Comparison of ENCODE assay signal across 1 cellular context in genomic region chr10:5446390-5446926, GRCh38.
TF ChIP-seq lines count a peak whose summit lies in the region.

No MANE protein-coding gene starts in this region.

TF ChIP-seq in HepG2, 621 proteins besides CTCF, POLR2A, EP300 and RAD21 (continued from another document and continues in another):
- no peak for TF ChIP-seq ZBTB8A (CRISPR knock-in tag; IDR thresholded peaks at IDR 0.05; ENCODE audit: borderline replicate concordance, low read depth)
- TF ChIP-seq JUN (CRISPR knock-in tag; IDR thresholded peaks at IDR 0.05) = 0 out of 2 replicates have a peak, but pooled peaks have one; percentile 34
- no peak for TF ChIP-seq GMEB2 (CRISPR knock-in tag; IDR thresholded peaks at IDR 0.05; ENCODE audit: low read depth)
- peak; percentile 96 for TF ChIP-seq ERF (CRISPR knock-in tag; IDR thresholded peaks at IDR 0.05)
- no peak for TF ChIP-seq CREBL2 (CRISPR knock-in tag; IDR thresholded peaks at IDR 0.05; ENCODE audit: borderline replicate concordance)
- peak; percentile 47; the same call in 1 of the 2 replicates for TF ChIP-seq ZNF3 (CRISPR knock-in tag; IDR thresholded peaks at IDR 0.05)
- 0 out of 2 replicates have a peak, but pooled peaks have one; percentile 31 for TF ChIP-seq SNAPC4 (CRISPR knock-in tag; IDR thresholded peaks at IDR 0.05)
- no peak for TF ChIP-seq NPAS2 (CRISPR knock-in tag; IDR thresholded peaks at IDR 0.05; ENCODE audit: borderline replicate concordance)
- no peak; the same call in 1 of the 2 replicates for TF ChIP-seq ZNF430 (CRISPR knock-in tag; IDR thresholded peaks at IDR 0.05)
- TF ChIP-seq E2F1 (CRISPR knock-in tag; IDR thresholded peaks at IDR 0.05) = peak; percentile 30; the same call in 1 of the 2 replicates
- 0 out of 2 replicates have a peak, but pooled peaks have one; percentile 53 for TF ChIP-seq ZNF20 (CRISPR knock-in tag; IDR thresholded peaks at IDR 0.05)
- no peak for TF ChIP-seq DBP (CRISPR knock-in tag; IDR thresholded peaks at IDR 0.05; ENCODE audit: not compliant biosample characterization)
- TF ChIP-seq ZNF597 (CRISPR knock-in tag; IDR thresholded peaks at IDR 0.05) = no peak
- peak; percentile 80; the same call in 1 of the 2 replicates for TF ChIP-seq ZNF609 (CRISPR knock-in tag; IDR thresholded peaks at IDR 0.05; ENCODE audit: borderline replicate concordance)
- no peak for TF ChIP-seq NR3C1 (CRISPR knock-in tag; IDR thresholded peaks at IDR 0.05)
- TF ChIP-seq TRIM24 (CRISPR knock-in tag; IDR thresholded peaks at IDR 0.05) = no peak
- TF ChIP-seq ZBTB33 (CRISPR knock-in tag; IDR thresholded peaks at IDR 0.05) = peak; percentile 68
- 0 out of 2 replicates have a peak, but pooled peaks have one; percentile 62 for TF ChIP-seq STAT5B (CRISPR knock-in tag; IDR thresholded peaks at IDR 0.05)
- peak; percentile 89 for TF ChIP-seq AHR (CRISPR knock-in tag; IDR thresholded peaks at IDR 0.05)
- no peak for TF ChIP-seq ZFAT (CRISPR knock-in tag; conservative IDR thresholded peaks at IDR 0.05)
- TF ChIP-seq MEF2D (CRISPR knock-in tag; IDR thresholded peaks at IDR 0.05) = peak; percentile 48; the same call in 1 of the 2 replicates
- peak; percentile 92; the same call in 1 of the 2 replicates for TF ChIP-seq ZBTB43 (CRISPR knock-in tag; conservative IDR thresholded peaks at IDR 0.05)
- no peak for TF ChIP-seq DZIP1 (CRISPR knock-in tag; IDR thresholded peaks at IDR 0.05)
